In genomic region chr9:101533334-101534187, GRCh38 we compare ENCODE assay signal across 8 cellular contexts. TPM values are rescaled to one million over a fixed set of nuclear protein-coding genes. Genes with fewer than 3 reads are reported as not detected.
DNase-seq lines count a peak whose midpoint lies in the region; ATAC-seq and TF ChIP-seq lines count a peak whose summit lies in the region.

Gene RNF20, plus strand, starts transcription at chr9:101533853. Its CDS starts 1,571 bp downstream, at chr9:101535424.

- no peaks in the 10 kb centered on the region for H3K4me1 ChIP-seq in prostate gland (replicated peaks)
- H3K4me1 ChIP-seq in urinary bladder (ENCODE audit: insufficient read depth) = no peaks in the 10 kb centered on the region

- whole genome bisulfite sequencing in prostate gland = under 1% methylated on average over 45 of the region's 45 CpGs
- under 1% methylated on average over 45 of the region's 45 CpGs for WGBS in urinary bladder

- H3K9me3 ChIP-seq in prostate gland = no peaks in the 10 kb centered on the region

- intact Hi-C loops in left ventricle myocardium superior (cut with micrococcal nuclease) = loop anchor here (5.0 kb wide), 2 partner anchors 76 to 136 kb away; partner anchors contain the start of genes MRPL50 and ZNF189
- intact Hi-C loops in prostate gland (cut with DNase I) = loop anchor here (5.0 kb wide), 2 partner anchors 76 to 136 kb away; partner anchors contain the start of genes MRPL50 and ZNF189

- peak within 1 kb of the TSS; percentile 71 to 76 for H3K4me3 ChIP-seq in prostate gland
- H3K4me3 ChIP-seq in urinary bladder (ENCODE audit: low read depth, low read length) = peak within 1 kb of the TSS; percentile 64

- H3K36me3 ChIP-seq in prostate gland (no peaks in the 10 kb centered on the region), urinary bladder (ENCODE audit: insufficient read depth) (no peaks in the 10 kb centered on the region)

- peak; percentile 45 for TF ChIP-seq POLR2A in prostate gland (IDR thresholded peaks at IDR 0.05)

- H3K27ac ChIP-seq in angular gyrus (ENCODE audit: low read depth, low read length) = peak within 1 kb of the TSS; percentile 99
- H3K27ac ChIP-seq in prostate gland = peak within 1 kb of the TSS; percentile 91 to 92
- peak within 1 kb of the TSS; percentile 80 for H3K27ac ChIP-seq in urinary bladder (ENCODE audit: low read depth)

- H3K27me3 ChIP-seq in prostate gland (replicated peaks; ENCODE audit: insufficient read depth) = no peaks in the 10 kb centered on the region

- ATAC-seq in GM18498 (IDR thresholded peaks at IDR 0.05; ENCODE audit: unreplicated experiment) = peak; percentile 98
- ATAC-seq in HG02938 (IDR thresholded peaks at IDR 0.05; ENCODE audit: unreplicated experiment) = peak; percentile 97
- peak; percentile 98 for ATAC-seq in left ventricle myocardium superior

- DNase-seq in NCI-H187 (lab: John Stamatoyannopoulos, UW) (peak; percentile 92 to 98), T-helper 2 cell (peak; percentile 96 to 99 (median 99)), left ventricle myocardium superior (peak; percentile 100), prostate gland (ENCODE audit: low spot score) (peak; percentile 100)

- no peak for TF ChIP-seq CTCF in prostate gland (IDR thresholded peaks at IDR 0.05)

RNA-seq across cellular contexts. Expression of gene RNF20, which starts in this region (rescaled TPM):
- 53.7 TPM for total RNA-seq in left ventricle myocardium superior
- 10 to 100 TPM; 24.1 to 36.7 TPM for total RNA-seq in prostate gland
- total RNA-seq in urinary bladder = 33.2 TPM
- 28.6 TPM for polyA plus RNA-seq in urinary bladder

Comparison
In these comparisons a context has a peak if more than half of its experiments do, and no peak if none do; other contexts are left out.
1. Peak in every context shown above with its lines: DNase-seq, ATAC-seq, H3K4me3 ChIP-seq and H3K27ac ChIP-seq.